In the genomic region with DNA sequence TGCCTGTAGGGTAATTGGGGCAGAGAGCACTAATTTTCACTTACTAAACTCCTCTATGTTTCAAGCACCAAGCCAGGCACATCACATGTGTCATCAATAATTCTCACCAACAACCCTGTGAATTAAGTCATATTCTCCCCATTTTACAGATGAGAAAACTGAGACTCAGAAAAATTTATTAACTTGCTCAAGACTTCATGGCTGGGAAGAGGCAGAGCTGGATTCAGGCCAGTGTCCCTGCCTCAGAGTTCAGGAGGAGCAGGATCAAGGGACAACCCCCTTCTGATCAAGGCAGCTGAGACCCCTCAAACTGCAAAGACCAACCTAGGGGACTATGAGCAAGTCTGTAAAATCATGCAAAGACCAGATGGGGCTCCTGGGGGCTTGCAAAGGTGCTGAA, we compare ENCODE assay signal across 17 cellular contexts. TPM values are rescaled to one million over a fixed set of nuclear protein-coding genes. Genes with fewer than 3 reads are reported as not detected.
"Had no signal": no experiment of that assay in that cellular context is flagged by ENCODE, and none has a peak within 500 bp of the region (broad histone marks: within the 10 kb centered on the region; RNA-seq: fewer than 3 reads in every experiment).

No MANE protein-coding gene starts in this region.

- DNase-seq: activated B cell treated with CpG ODN at 0.5 μM for 24 hours; activated CD4-positive, alpha-beta T cell treated with anti-CD3 and anti-CD28 coated beads for 48 hours; activated CD8-positive, alpha-beta T cell treated with anti-CD3 and anti-CD28 coated beads for 36 hours; activated naive CD4-positive, alpha-beta T cell treated with Interleukin-2 at 50 U/mL for 16 hours; activated naive CD8-positive, alpha-beta T cell treated with anti-CD3 and anti-CD28 coated beads, Interleukin-2, amount 10 ng/mL, durations not matched to agents 7 days and 5 days; activated T-cell treated with anti-CD3 and anti-CD28 coated beads, Interleukin-2, amount 50 U/mL, for 1 hour; central memory CD4-positive, alpha-beta T cell; endodermal cell; kidney; naive thymus-derived CD4-positive, alpha-beta T cell; pancreas; stimulated activated CD4-positive, alpha-beta T cell treated with anti-CD3 and anti-CD28 coated beads, Interleukin-2, amount 100 ng/mL, for 24 hours had no signal

- H3K9me3 ChIP-seq: mucosa of descending colon, pancreas had no signal

- H3K27ac ChIP-seq: epithelial cell of prostate, pancreas had no signal

- H3K27me3 ChIP-seq: pancreas had no signal

- ATAC-seq: activated CD8-positive, alpha-beta T cell treated with anti-CD3 and anti-CD28 coated beads for 36 hours had no signal

- H3K4me1 ChIP-seq: pancreas had no signal

- H3K36me3 ChIP-seq: pancreas had no signal

- H3K4me3 ChIP-seq: mucosa of descending colon, pancreas had no signal

RNA-seq across cellular contexts. Expression of a gene that starts 2.1 kb away (rescaled TPM):
- total RNA-seq: endodermal cell, kidney, liver, mucosa of descending colon, pancreas had no signal

RNA-seq across cellular contexts. Expression of a gene that starts 7.8 kb away (rescaled TPM):
- total RNA-seq: activated B cell treated with CpG ODN at 0.5 μM for 24 hours; activated CD8-positive, alpha-beta T cell treated with anti-CD3 and anti-CD28 coated beads for 36 hours; activated T-helper 2 cell treated with anti-CD3 and anti-CD28 coated beads, Interferon-gamma antibody, Interleukin-2, Interleukin-4, amounts not matched to agents 10 μg/mL and 5 μg/mL and 100 μg/mL, durations not matched to agents 14 hours and 24 hours and 36 hours; endodermal cell; naive thymus-derived CD4-positive, alpha-beta T cell; T-helper 2 cell treated with Interferon-gamma antibody and Interleukin-4, amounts not matched to agents 100 ng/mL and 5 ng/mL, for 36 hours had no signal
- polyA plus RNA-seq: naive thymus-derived CD4-positive, alpha-beta T cell had no signal
